Comparison of ENCODE assay signal across 8 cellular contexts in genomic region chr6:105892577-105893262, GRCh38.
DNase-seq lines count a peak whose midpoint lies in the region; ATAC-seq and TF ChIP-seq lines count a peak whose summit lies in the region.

No MANE protein-coding gene starts in this region.

- no peaks in the 10 kb centered on the region for H3K36me3 Mint-ChIP-seq in activated T-cell treated with anti-CD3 and anti-CD28 coated beads, Interleukin-2, amount 50 U/mL, for 24 hours (ENCODE audit: low read depth)

- peak; percentile 90 for ATAC-seq in GM18498 (IDR thresholded peaks at IDR 0.05; ENCODE audit: unreplicated experiment)
- ATAC-seq in GM21526 (IDR thresholded peaks at IDR 0.05; ENCODE audit: low FRiP score, unreplicated experiment), result peak; percentile 86
- peak; percentile 91 for ATAC-seq in HG03565 (IDR thresholded peaks at IDR 0.05; ENCODE audit: unreplicated experiment)

- peaks cover 21% of the 10 kb centered on the region for H3K27me3 Mint-ChIP-seq in activated T-cell treated with anti-CD3 and anti-CD28 coated beads, Interleukin-2, amount 50 U/mL, for 24 hours

- no peaks in the 10 kb centered on the region for H3K9me3 Mint-ChIP-seq in activated T-cell treated with anti-CD3 and anti-CD28 coated beads, Interleukin-2, amount 50 U/mL, for 24 hours

- H3K27ac Mint-ChIP-seq in activated T-cell treated with anti-CD3 and anti-CD28 coated beads, Interleukin-2, amount 50 U/mL, for 24 hours, result no peak overlapping the region

- H3K4me3 Mint-ChIP-seq in activated T-cell treated with anti-CD3 and anti-CD28 coated beads, Interleukin-2, amount 50 U/mL, for 24 hours, result no peak overlapping the region

- peaks cover 11% of the 10 kb centered on the region for H3K4me1 Mint-ChIP-seq in activated T-cell treated with anti-CD3 and anti-CD28 coated beads, Interleukin-2, amount 50 U/mL, for 24 hours (ENCODE audit: low read depth)

- DNase-seq in choroid plexus epithelial cell (ENCODE audit: low read depth), result peak; percentile 26
- DNase-seq in activated T-cell treated with anti-CD3 and anti-CD28 coated beads, Interleukin-2, amount 50 U/mL, for 24 hours, result no peak
- DNase-seq in GOT3 (lab: John Stamatoyannopoulos, UW), result no peak
- DNase-seq in EL, result no peak
- DNase-seq in NCI-H2227 (lab: John Stamatoyannopoulos, UW; ENCODE audit: unreplicated experiment), result no peak

- no peak for TF ChIP-seq CTCF in choroid plexus epithelial cell (conservative IDR thresholded peaks at IDR 0.05; ENCODE audit: low read depth, low read length)

- H3K4me3 ChIP-seq in choroid plexus epithelial cell (ENCODE audit: low read depth, low read length), result no peak overlapping the region
